In genomic region chr1:99993468-99993845, GRCh38 we compare ENCODE assay signal across 21 cellular contexts.
"Had no signal": no experiment of that assay in that cellular context is flagged by ENCODE, and none has a peak within 500 bp of the region (broad histone marks: within the 10 kb centered on the region; RNA-seq: fewer than 3 reads in every experiment).

No MANE protein-coding gene starts in this region.

- H3K4me3 ChIP-seq: body of pancreas, cardiac muscle cell, lower lobe of right lung, mucosa of descending colon, right lobe of liver, skin epidermis, testis had no signal

- H3K27me3 ChIP-seq: body of pancreas, cardiac muscle cell, right lobe of liver, testis had no signal

- H3K4me1 ChIP-seq: body of pancreas, lower lobe of right lung, right lobe of liver, testis had no signal

- H3K4me3 Mint-ChIP-seq: activated B cell treated with CpG ODN at 0.5 μM for 24 hours; activated CD4-positive, alpha-beta memory T cell treated with anti-CD3 and anti-CD28 coated beads for 36 hours; activated CD4-positive, alpha-beta T cell treated with anti-CD3 and anti-CD28 coated beads for 36 hours; activated naive CD4-positive, alpha-beta T cell treated with anti-CD3 and anti-CD28 coated beads, Interleukin-2, amount 50 U/mL, for 24 hours had no signal

- H3K4me1 Mint-ChIP-seq: activated B cell treated with CpG ODN at 0.5 μM for 24 hours; activated naive CD4-positive, alpha-beta T cell treated with anti-CD3 and anti-CD28 coated beads, Interleukin-2, amount 50 U/mL, for 24 hours had no signal

- H3K27ac Mint-ChIP-seq: activated B cell treated with CpG ODN at 0.5 μM for 24 hours; activated CD4-positive, alpha-beta memory T cell treated with anti-CD3 and anti-CD28 coated beads for 36 hours; activated CD4-positive, alpha-beta T cell treated with anti-CD3 and anti-CD28 coated beads for 36 hours; activated naive CD4-positive, alpha-beta T cell treated with anti-CD3 and anti-CD28 coated beads, Interleukin-2, amount 50 U/mL, for 24 hours had no signal

- H3K27ac ChIP-seq: body of pancreas, cardiac muscle cell, lower lobe of right lung, right lobe of liver, skin epidermis, testis had no signal

- H3K36me3 ChIP-seq: right lobe of liver had no signal

- H3K9me3 ChIP-seq: body of pancreas, mucosa of descending colon, right lobe of liver, testis had no signal

- ATAC-seq: activated CD4-positive, alpha-beta T cell treated with anti-CD3 and anti-CD28 coated beads for 36 hours; body of pancreas; left lobe of liver; lower lobe of right lung; mucosa of descending colon; right lobe of liver had no signal

- H3K27me3 Mint-ChIP-seq: activated B cell treated with CpG ODN at 0.5 μM for 24 hours; activated CD4-positive, alpha-beta memory T cell treated with anti-CD3 and anti-CD28 coated beads for 36 hours; activated CD4-positive, alpha-beta T cell treated with anti-CD3 and anti-CD28 coated beads for 36 hours; activated naive CD4-positive, alpha-beta T cell treated with anti-CD3 and anti-CD28 coated beads, Interleukin-2, amount 50 U/mL, for 24 hours had no signal

- DNase-seq: activated B cell treated with CpG ODN at 0.5 μM for 24 hours; activated CD4-positive, alpha-beta memory T cell treated with anti-CD3 and anti-CD28 coated beads for 36 hours; activated CD4-positive, alpha-beta T cell treated with anti-CD3 and anti-CD28 coated beads for 36 hours; activated gamma-delta T cell; anterior cingulate cortex; body of pancreas; cortex of kidney; kidney; lower lobe of right lung; mucosa of descending colon; occipital lobe; posterior cingulate gyrus; right lobe of liver; stimulated activated CD4-positive, alpha-beta T cell treated with anti-CD3 and anti-CD28 coated beads, Interleukin-2, amount 100 ng/mL, for 24 hours; stimulated activated naive CD4-positive, alpha-beta T cell; T-helper 9 cell; testis had no signal
